14 cellular contexts compared by ENCODE assay signal in the genomic region with DNA sequence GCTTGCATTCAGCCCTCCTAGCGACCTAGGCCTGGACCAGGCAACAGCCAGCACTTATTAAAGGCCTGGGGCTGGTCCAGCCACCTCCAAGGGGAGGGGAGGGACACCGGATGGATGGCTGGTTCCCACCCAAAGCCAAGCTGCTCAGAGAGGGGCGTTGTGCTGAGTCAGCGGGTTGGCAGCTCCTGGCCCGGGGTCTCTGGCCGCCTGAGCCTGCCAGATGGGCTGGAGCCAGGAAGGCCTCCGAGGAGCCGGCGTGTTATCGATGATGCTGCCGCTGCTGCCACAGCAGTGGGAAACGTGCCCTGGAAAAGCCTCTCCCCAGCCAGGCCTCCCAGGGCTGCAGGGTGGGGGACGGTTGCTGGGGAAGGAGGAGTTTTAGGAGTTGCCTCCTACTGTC. TPM values are rescaled to one million over a fixed set of nuclear protein-coding genes. Genes with fewer than 3 reads are reported as not detected.
DNase-seq lines count a peak whose midpoint lies in the region; TF ChIP-seq lines count a peak whose summit lies in the region.
"Had no signal": no experiment of that assay in that cellular context is flagged by ENCODE, and none has a peak within 500 bp of the region (broad histone marks: within the 10 kb centered on the region; RNA-seq: fewer than 3 reads in every experiment).

No MANE protein-coding gene starts in this region.

- intact Hi-C loops in ovary (cut with DNase I), result loop anchor here in 1 of 4 donors (2.0 kb wide), 1 partner anchor 26 kb away; no protein-coding TSS in a partner anchor

- no peak overlapping the region for H3K27ac ChIP-seq in ovary
- no peak overlapping the region for H3K27ac ChIP-seq in effector memory CD4-positive, alpha-beta T cell (ENCODE audit: insufficient read depth, low read length, poor library complexity, severe bottlenecking)
- H3K27ac ChIP-seq: BLaER1 treated with 17β-estradiol and CSF1 and Interleukin-3, amounts not matched to agents 10 nM and 100 nM; neutrophil had no signal

- 0 to 7% (median 7%) methylated on average over 10 to 13 of the region's 13 CpGs for WGBS in ovary, 3 donors

- TF ChIP-seq CTCF in foreskin fibroblast (IDR thresholded peaks at IDR 0.05; ENCODE audit: low read depth, low read length) (no peak), ovary (IDR thresholded peaks at IDR 0.05) (no peak)

- H3K36me3 ChIP-seq in ovary, result no peaks in the 10 kb centered on the region
- H3K36me3 ChIP-seq in effector memory CD4-positive, alpha-beta T cell (ENCODE audit: control insufficient read depth, insufficient read depth, low read length), result no peaks in the 10 kb centered on the region
- H3K36me3 ChIP-seq: BLaER1 treated with 17β-estradiol and CSF1 and Interleukin-3, amounts not matched to agents 10 nM and 100 nM; breast epithelium; neutrophil had no signal

- DNase-seq in AG08396 (ENCODE audit: low spot score) (peak; percentile 28), SK-N-DZ (ENCODE audit: low spot score) (peak; percentile 73), foreskin fibroblast (peak; percentile 51 to 88), ovary (peak; percentile 59 to 86 (median 80)), epidermal melanocyte (ENCODE audit: insufficient read length, low spot score) (no peak), NOMO-1 treated with dmso at 0.1 percent for 144 hours (lab: John Stamatoyannopoulos, UW; ENCODE audit: unreplicated experiment) (no peak), dermis blood vessel endothelial cell (no peak)
- DNase-seq in effector memory CD4-positive, alpha-beta T cell, result no peak
- DNase-seq: activated T-cell treated with anti-CD3 and anti-CD28 coated beads, Interleukin-2, amount 50 U/mL, for 4 hours; Kasumi-1; SIG-M5 had no signal

- no peaks in the 10 kb centered on the region for H3K27me3 ChIP-seq in ovary
- no peaks in the 10 kb centered on the region for H3K27me3 ChIP-seq in effector memory CD4-positive, alpha-beta T cell (replicated peaks; ENCODE audit: control insufficient read depth, insufficient read depth, low read length, poor library complexity, severe bottlenecking)
- H3K27me3 ChIP-seq: BLaER1 treated with 17β-estradiol and CSF1 and Interleukin-3, amounts not matched to agents 10 nM and 100 nM; breast epithelium had no signal

- TF ChIP-seq EP300 in ovary (IDR thresholded peaks at IDR 0.05), result no peak

- TF ChIP-seq POLR2A in ovary (IDR thresholded peaks at IDR 0.05), result no peak

- peaks cover 4% of the 10 kb centered on the region for H3K4me1 ChIP-seq in ovary (ENCODE audit: insufficient read depth)
- H3K4me1 ChIP-seq in effector memory CD4-positive, alpha-beta T cell (ENCODE audit: control insufficient read depth, insufficient read depth, low read length, poor library complexity, severe bottlenecking), result no peaks in the 10 kb centered on the region
- H3K4me1 ChIP-seq: BLaER1 treated with 17β-estradiol and CSF1 and Interleukin-3, amounts not matched to agents 10 nM and 100 nM; breast epithelium had no signal

- no peaks in the 10 kb centered on the region for H3K9me3 ChIP-seq in ovary
- no peaks in the 10 kb centered on the region for H3K9me3 ChIP-seq in effector memory CD4-positive, alpha-beta T cell (ENCODE audit: control insufficient read depth, low read length)
- H3K9me3 ChIP-seq: BLaER1 treated with 17β-estradiol and CSF1 and Interleukin-3, amounts not matched to agents 10 nM and 100 nM; breast epithelium; neutrophil had no signal

- H3K4me3 ChIP-seq in foreskin fibroblast (ENCODE audit: low read depth in 1 of 2, low read length in 2 of 2), result no peak overlapping the region
- no peak overlapping the region for H3K4me3 ChIP-seq in ovary
- no peak overlapping the region for H3K4me3 ChIP-seq in effector memory CD4-positive, alpha-beta T cell (ENCODE audit: insufficient read depth, low read depth, low read length, poor library complexity, severe bottlenecking)
- H3K4me3 ChIP-seq: BLaER1 treated with 17β-estradiol and CSF1 and Interleukin-3, amounts not matched to agents 10 nM and 100 nM had no signal

RNA-seq across cellular contexts. Expression of gene TSEN2, which starts 43.4 kb away (rescaled TPM):
- polyA plus RNA-seq in SK-N-DZ (2014; cell fraction: cytosol; rRNA removed), result 40.5 and 42.2 TPM in 2 replicates
- 45.3 and 70.0 TPM in 2 replicates for polyA plus RNA-seq in SK-N-DZ (2014; cell fraction: nucleus; rRNA removed)
- 10 to 100 TPM; 18.1 to 27.4 (median 23.5) TPM for total RNA-seq in ovary
- polyA plus RNA-seq in ovary, result 10 to 100 TPM; 13.2 to 17.2 TPM
- 10.2 and 14.2 TPM in 2 replicates for total RNA-seq in dermis blood vessel endothelial cell

Comparison
In these comparisons a context has a peak if more than half of its experiments do, and no peak if none do; other contexts are left out.
1. DNase-seq: peak in AG08396 (single experiment), SK-N-DZ (single experiment), foreskin fibroblast (2 of 2) and ovary (5 of 5); none in epidermal melanocyte (single experiment), NOMO-1 treated with dmso at 0.1 percent for 144 hours (single experiment), dermis blood vessel endothelial cell (single experiment) and effector memory CD4-positive, alpha-beta T cell (0 of 3).